Comparison of ENCODE assay signal across 11 cellular contexts in the genomic region with DNA sequence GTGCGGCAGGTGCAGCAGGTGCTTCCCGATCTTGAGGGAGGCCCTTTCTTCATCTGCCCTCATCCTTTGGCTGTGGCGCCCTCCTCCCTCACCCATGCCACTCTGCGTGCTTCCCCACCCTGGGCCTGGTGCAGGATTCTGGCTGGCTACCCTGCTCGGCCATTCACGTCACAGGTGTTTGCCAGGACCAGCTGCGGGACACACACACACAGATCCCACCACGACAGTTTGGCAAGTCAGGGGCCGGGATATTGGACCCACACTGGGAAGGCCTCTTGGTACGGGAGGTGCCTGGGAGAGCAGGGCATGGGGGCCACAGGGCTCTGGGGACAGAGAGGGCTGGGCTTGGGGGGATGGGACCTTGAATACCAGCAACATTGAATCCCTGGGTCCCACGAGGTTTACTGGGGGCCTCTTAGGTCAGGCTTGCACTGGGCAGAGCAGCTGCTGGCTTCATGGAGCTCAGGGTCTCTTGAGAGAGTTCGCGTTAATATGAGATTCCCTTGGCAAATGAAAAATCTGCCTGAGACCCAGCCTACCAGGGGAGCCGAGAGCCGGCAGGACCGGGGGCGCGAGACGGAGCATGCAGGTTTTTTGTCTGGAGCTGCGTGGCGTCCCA. TPM values are rescaled to one million over a fixed set of nuclear protein-coding genes. Genes with fewer than 3 reads are reported as not detected.
A peak's percentile ranks its signal among the peaks of the same experiment; 100 is the strongest.
DNase-seq lines count a peak whose midpoint lies in the region; ATAC-seq and TF ChIP-seq lines count a peak whose summit lies in the region.
"Had no signal": no experiment of that assay in that cellular context is flagged by ENCODE, and none has a peak within 500 bp of the region (broad histone marks: within the 10 kb centered on the region; RNA-seq: fewer than 3 reads in every experiment).

No MANE protein-coding gene starts in this region.

- peaks cover 1% of the 10 kb centered on the region for H3K79me1 ChIP-seq in neuronal stem cell (ENCODE audit: low read depth, low read length)

- H3K9me2 ChIP-seq in GM23338 (ENCODE audit: insufficient read depth), result no peaks in the 10 kb centered on the region

- peaks cover 2% of the 10 kb centered on the region; the same call in 1 of the 3 replicates for H3K9me3 Mint-ChIP-seq in GM23338

- no peak overlapping the region for H3K4ac ChIP-seq in neuronal stem cell (ENCODE audit: low read length)

- no peak overlapping the region for H4K8ac ChIP-seq in neuronal stem cell (ENCODE audit: low read depth, low read length)

- H3K4me2 ChIP-seq in DND-41 (ENCODE audit: insufficient read depth, low read length) (no peak overlapping the region), GM23338 (no peak overlapping the region), neuronal stem cell (ENCODE audit: insufficient read depth, low read length, poor library complexity, severe bottlenecking) (no peak overlapping the region)

- H2BK120ac ChIP-seq in neuronal stem cell (ENCODE audit: low read depth, low read length), result no peak overlapping the region

- no peak overlapping the region for H3K14ac ChIP-seq in neuronal stem cell (ENCODE audit: low read length)

- no peaks in the 10 kb centered on the region for H3F3A ChIP-seq in GM23338 (replicated peaks; ENCODE audit: low read depth)

- peak overlapping the region; percentile 52 for H3K23ac ChIP-seq in neuronal stem cell (ENCODE audit: low read depth, low read length, poor library complexity)

- H4K20me1 ChIP-seq in DND-41 (ENCODE audit: insufficient read depth, low read length) (peaks cover 11% of the 10 kb centered on the region; the same call in 1 of the 2 replicates), GM23338 (replicated peaks; ENCODE audit: insufficient read depth) (no peaks in the 10 kb centered on the region; the same call in 1 of the 2 replicates)

- no peak overlapping the region for H3K27ac Mint-ChIP-seq in GM23338
- H3K27ac Mint-ChIP-seq: WTC11 had no signal

- no peaks in the 10 kb centered on the region for H3K4me1 ChIP-seq in DND-41 (ENCODE audit: insufficient read depth, low read length)
- peaks cover 11% of the 10 kb centered on the region for H3K4me1 ChIP-seq in GM23338 (ENCODE audit: insufficient read depth)
- peaks cover 0 to 3% of the 10 kb centered on the region in 2 donors for H3K4me1 ChIP-seq in neuronal stem cell (ENCODE audit: control insufficient read depth in 2 of 2, insufficient read depth in 1 of 2, low read depth in 1 of 2, low read length in 2 of 2)

- H2BK15ac ChIP-seq in neuronal stem cell (ENCODE audit: low read length), result peak overlapping the region; percentile 32

- H3K4me3 ChIP-seq in DND-41 (ENCODE audit: low read depth in 1 of 2, low read length in 2 of 2) (no peak overlapping the region), GM23338 (no peak overlapping the region), neuronal stem cell (ENCODE audit: low read length in 2 of 2) (peak overlapping the region in 1 of 2 donors; percentile 24)

- ATAC-seq in DND-41 (ENCODE audit: insufficient read depth, low read depth) (0 out of 3 replicates have a peak, but pooled peaks have one; percentile 4), GM23338 (peak; percentile 24), HG02759 (IDR thresholded peaks at IDR 0.05; ENCODE audit: unreplicated experiment) (no peak), HG03442 (IDR thresholded peaks at IDR 0.05; ENCODE audit: unreplicated experiment) (no peak), HG03039 (IDR thresholded peaks at IDR 0.05; ENCODE audit: unreplicated experiment) (no peak)
- ATAC-seq: WTC11 had no signal

- H2BK12ac ChIP-seq in neuronal stem cell (ENCODE audit: low read length), result no peak overlapping the region

- no CpG with 5 or more reads among the region's 21 CpGs for WGBS in neuronal stem cell (ENCODE audit: extremely low coverage in 2 of 2, insufficient read length in 2 of 2, insufficient replicate concordance in 1 of 2), 2 donors

- H3K27ac ChIP-seq in DND-41 (ENCODE audit: low read length) (no peak overlapping the region), GM23338 (ENCODE audit: low read depth) (no peak overlapping the region), angular gyrus (ENCODE audit: low read depth, low read length) (peak overlapping the region; percentile 50), neuronal stem cell (replicated peaks; ENCODE audit: low read length) (no peak overlapping the region)

- H3K9me3 ChIP-seq in DND-41 (ENCODE audit: insufficient read depth, low read length, severe bottlenecking), result peaks cover 3% of the 10 kb centered on the region
- H3K9me3 ChIP-seq in neuronal stem cell (replicated peaks in 1 of 2; ENCODE audit: control insufficient read depth in 2 of 2, insufficient read depth in 1 of 2, low read depth in 1 of 2, low read length in 2 of 2), result peaks cover 0 to 2% of the 10 kb centered on the region in 2 donors

- no peak overlapping the region for H4K91ac ChIP-seq in neuronal stem cell (ENCODE audit: low read depth, low read length, poor library complexity)

- H3K18ac ChIP-seq in neuronal stem cell (ENCODE audit: low read length), result peak overlapping the region; percentile 86

- H3K27me3 ChIP-seq in DND-41 (ENCODE audit: insufficient read depth, low read length, poor library complexity) (no peaks in the 10 kb centered on the region), GM23338 (ENCODE audit: insufficient read depth) (no peaks in the 10 kb centered on the region), neuronal stem cell (ENCODE audit: control insufficient read depth in 3 of 3, insufficient read depth in 3 of 3, low read depth in 1 of 3, low read length in 3 of 3) (peaks cover 0 to 6% (median 0%) of the 10 kb centered on the region in 3 experiments)

- no peak overlapping the region for H3K4me3 Mint-ChIP-seq in GM23338
- H3K4me3 Mint-ChIP-seq: WTC11 had no signal

- DNase-seq in DND-41 (no peak), GM23338 (ENCODE audit: low spot score) (no peak), neuronal stem cell (ENCODE audit: low spot score) (no peak), NCI-H2081 (lab: John Stamatoyannopoulos, UW) (no peak)
- DNase-seq: NCI-H1694; stimulated activated CD4-positive, alpha-beta T cell treated with anti-CD3 and anti-CD28 coated beads, Interleukin-2, amount 100 ng/mL, for 48 hours had no signal

- H3K79me2 ChIP-seq in DND-41 (ENCODE audit: insufficient read depth, low read length), result no peaks in the 10 kb centered on the region
- H3K79me2 ChIP-seq in GM23338 (replicated peaks; ENCODE audit: insufficient read depth), result no peaks in the 10 kb centered on the region

- H3K4me1 Mint-ChIP-seq in GM23338, result peaks cover 20% of the 10 kb centered on the region

- H2AK5ac ChIP-seq in neuronal stem cell (ENCODE audit: low read depth, low read length), result peak overlapping the region; percentile 86

- H3K27me3 Mint-ChIP-seq in GM23338 (ENCODE audit: insufficient read depth, low read depth, poor library complexity), result peaks cover 2% of the 10 kb centered on the region

- peak overlapping the region; percentile 60 for H2BK5ac ChIP-seq in neuronal stem cell (ENCODE audit: low read length)

- H2AFZ ChIP-seq in DND-41 (ENCODE audit: low read depth, low read length) (no peak overlapping the region), GM23338 (no peak overlapping the region; the same call in 1 of the 2 replicates), neuronal stem cell (ENCODE audit: low read length) (peak overlapping the region; percentile 15)

- TF ChIP-seq CTCF in DND-41 (IDR thresholded peaks at IDR 0.05; ENCODE audit: borderline replicate concordance, extremely low read depth, low read length, poor library complexity, severe bottlenecking) (no peak), GM23338 (conservative IDR thresholded peaks at IDR 0.05; ENCODE audit: low read depth in 2 of 2) (peak in 1 of 2 experiments; percentile 21; a peak in 1 of 4 replicates)

- H3K9ac ChIP-seq in DND-41 (ENCODE audit: low read depth, low read length) (no peak overlapping the region), neuronal stem cell (ENCODE audit: low read depth, low read length, poor library complexity) (no peak overlapping the region)

- H3K36me3 Mint-ChIP-seq in GM23338 (ENCODE audit: low read depth), result no peaks in the 10 kb centered on the region

- no peaks in the 10 kb centered on the region for H3K36me3 ChIP-seq in DND-41 (ENCODE audit: insufficient read depth, low read length)
- no peaks in the 10 kb centered on the region for H3K36me3 ChIP-seq in GM23338 (ENCODE audit: insufficient read depth)
- H3K36me3 ChIP-seq in neuronal stem cell (replicated peaks in 1 of 2; ENCODE audit: control insufficient read depth in 2 of 2, insufficient read depth in 2 of 2, low read length in 2 of 2), result no peaks in the 10 kb centered on the region

TF ChIP-seq in GM23338, 12 proteins besides CTCF, POLR2A, EP300 and RAD21 (continues in another document):
- TF ChIP-seq NANOG (IDR thresholded peaks at IDR 0.05; ENCODE audit: borderline replicate concordance), result no peak
- no peak for TF ChIP-seq ZNF114 (CRISPR knock-in tag; IDR thresholded peaks at IDR 0.05)
- no peak for TF ChIP-seq EZH2 (IDR thresholded peaks at IDR 0.05; ENCODE audit: low read depth, unreplicated experiment)

RNA-seq across cellular contexts. Expression of a gene that starts 15.1 kb away (rescaled TPM):
- 10.5 and 10.8 TPM in 2 replicates for total RNA-seq in GM23338 (2014; rRNA removed; shearing (Covaris generic))
- 2.4 and 2.5 TPM in 2 replicates for polyA plus RNA-seq in GM23338 (2016; fragmentation: Nextera tagmentation; extraction: Ambion mirVana)
- 3.6 TPM for polyA plus RNA-seq in neuronal stem cell (2013, experiment 1 of 2)
- polyA plus RNA-seq in neuronal stem cell (2013, experiment 2 of 2), result 3.3 TPM

Comparison
In these comparisons a context has a peak if more than half of its experiments do, and no peak if none do; other contexts are left out.
1. ATAC-seq: peak in DND-41 (single experiment) and GM23338 (single experiment); none in HG02759 (single experiment), HG03442 (single experiment) and HG03039 (single experiment).